19 cellular contexts compared by ENCODE assay signal in the genomic region with DNA sequence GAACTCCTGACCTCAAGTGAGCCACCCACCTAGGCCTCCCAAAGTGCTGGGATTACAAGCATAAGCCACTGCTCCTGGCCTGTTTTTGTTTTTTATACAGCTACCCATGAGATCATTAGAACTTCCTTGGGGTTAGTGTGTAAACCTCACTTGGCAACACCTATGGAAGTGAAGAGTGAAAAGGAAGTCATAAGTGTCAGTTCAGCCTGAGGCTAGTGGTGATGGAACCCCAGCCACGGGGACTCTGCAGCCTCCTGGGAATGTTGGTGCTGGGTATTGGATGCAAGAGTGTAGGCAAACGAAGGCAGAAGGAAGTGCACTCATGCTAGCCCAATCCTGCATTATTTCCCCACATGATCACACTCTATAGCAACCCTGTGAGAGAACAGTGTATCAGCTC. TPM values are rescaled to one million over a fixed set of nuclear protein-coding genes. Genes with fewer than 3 reads are reported as not detected.
A peak's percentile ranks its signal among the peaks of the same experiment; 100 is the strongest.
DNase-seq lines count a peak whose midpoint lies in the region; ATAC-seq, FAIRE-seq and TF ChIP-seq lines count a peak whose summit lies in the region.
"Had no signal": no experiment of that assay in that cellular context is flagged by ENCODE, and none has a peak within 500 bp of the region (broad histone marks: within the 10 kb centered on the region; RNA-seq: fewer than 3 reads in every experiment).

No MANE protein-coding gene starts in this region.

- no peak overlapping the region for H3K4me3 ChIP-seq in bronchial epithelial cell (ENCODE audit: low read depth, low read length)
- H3K4me3 ChIP-seq: ascending aorta, GM23338 had no signal

- H3K36me3 ChIP-seq in bronchial epithelial cell (ENCODE audit: control insufficient read depth, insufficient read depth, low read length) = no peaks in the 10 kb centered on the region
- H3K36me3 ChIP-seq: ascending aorta had no signal

- TF ChIP-seq CTCF in bronchial epithelial cell (IDR thresholded peaks at IDR 0.05; ENCODE audit: insufficient read depth, low read length, severe bottlenecking) (no peak), natural killer cell (IDR thresholded peaks at IDR 0.05) (no peak)

- H3K36me3 Mint-ChIP-seq in activated T-cell treated with anti-CD3 and anti-CD28 coated beads, Interleukin-2, amount 50 U/mL, for 24 hours (ENCODE audit: low read depth) = peaks cover 3% of the 10 kb centered on the region
- no peaks in the 10 kb centered on the region for H3K36me3 Mint-ChIP-seq in natural killer cell

- peak overlapping the region; percentile 82 for H3K27ac Mint-ChIP-seq in activated T-cell treated with anti-CD3 and anti-CD28 coated beads, Interleukin-2, amount 50 U/mL, for 24 hours
- H3K27ac Mint-ChIP-seq in natural killer cell = peak overlapping the region; percentile 81 to 84
- H3K27ac Mint-ChIP-seq: GM23338 had no signal

- H3K27me3 Mint-ChIP-seq in activated T-cell treated with anti-CD3 and anti-CD28 coated beads, Interleukin-2, amount 50 U/mL, for 24 hours = no peaks in the 10 kb centered on the region
- no peaks in the 10 kb centered on the region for H3K27me3 Mint-ChIP-seq in natural killer cell (ENCODE audit: low read depth in 2 of 2)

- H3K4me3 Mint-ChIP-seq in activated T-cell treated with anti-CD3 and anti-CD28 coated beads, Interleukin-2, amount 50 U/mL, for 24 hours = no peak overlapping the region
- peak overlapping the region; percentile 78 for H3K4me3 Mint-ChIP-seq in natural killer cell
- H3K4me3 Mint-ChIP-seq: GM23338 had no signal

- H3K9me3 Mint-ChIP-seq in activated T-cell treated with anti-CD3 and anti-CD28 coated beads, Interleukin-2, amount 50 U/mL, for 24 hours = no peaks in the 10 kb centered on the region
- H3K9me3 Mint-ChIP-seq in natural killer cell = no peaks in the 10 kb centered on the region
- H3K9me3 Mint-ChIP-seq: GM23338 had no signal

- intact Hi-C loops in natural killer cell (cut with micrococcal nuclease) = no loop called here

- H3K4me1 Mint-ChIP-seq in activated T-cell treated with anti-CD3 and anti-CD28 coated beads, Interleukin-2, amount 50 U/mL, for 24 hours (ENCODE audit: low read depth) = peaks cover 85% of the 10 kb centered on the region
- H3K4me1 Mint-ChIP-seq in natural killer cell = peaks cover 37 to 44% of the 10 kb centered on the region in 2 donors

- peak; percentile 63 to 73 (median 67) for ATAC-seq in natural killer cell
- no peak for ATAC-seq in HG03196 (IDR thresholded peaks at IDR 0.05; ENCODE audit: unreplicated experiment)
- ATAC-seq: GM23338, PC-3 had no signal

- FAIRE-seq in bronchial epithelial cell (lab: Jason Lieb, UNC) = no peak
- FAIRE-seq: GM18507, HTR-8/SVneo had no signal

- H3K27me3 ChIP-seq in bronchial epithelial cell (ENCODE audit: control insufficient read depth, insufficient read depth, low read length) = no peaks in the 10 kb centered on the region
- H3K27me3 ChIP-seq: ascending aorta had no signal

- DNase-seq in activated T-cell treated with anti-CD3 and anti-CD28 coated beads, Interleukin-2, amount 50 U/mL, for 24 hours = no peak
- no peak for DNase-seq in activated T-cell treated with anti-CD3 and anti-CD28 coated beads, Interleukin-2, amount 50 U/mL, for 1 hour
- DNase-seq in NCI-H69 (lab: John Stamatoyannopoulos, UW) = peak; percentile 62
- peak; percentile 57 for DNase-seq in bronchial epithelial cell (ENCODE audit: low read depth)
- DNase-seq in natural killer cell = no peak
- DNase-seq in NCI-H146 (lab: John Stamatoyannopoulos, UW) = no peak
- DNase-seq in nucleus accumbens (lab: John Stamatoyannopoulos, UW) = no peak
- DNase-seq: activated CD4-positive, CD25-positive, alpha-beta regulatory T cell treated with anti-CD3 and anti-CD28 coated beads, Interleukin-2, amount 50 U/mL, for 72 hours; hypothalamus; midbrain; NCI-H1417; NCI-H748 treated with DMSO at 0.1 percent for 48 hours; PC-3; T-helper 9 cell had no signal

RNA-seq across cellular contexts. Expression of gene FUCA2, which starts 33.6 kb away (rescaled TPM):
- total RNA-seq in bronchial epithelial cell (24.1 and 35.3 TPM in 2 replicates), natural killer cell (10 to 100 TPM; 10.5 to 15.5 (median 13.0) TPM)

Comparison
In these comparisons a context has a peak if more than half of its experiments do, and no peak if none do; other contexts are left out.
1. DNase-seq: peak in NCI-H69 (single experiment) and bronchial epithelial cell (single experiment); none in activated T-cell treated with anti-CD3 and anti-CD28 coated beads, Interleukin-2, amount 50 U/mL, for 24 hours (single experiment), activated T-cell treated with anti-CD3 and anti-CD28 coated beads, Interleukin-2, amount 50 U/mL, for 1 hour (single experiment), natural killer cell (single experiment), NCI-H146 (single experiment) and nucleus accumbens (0 of 56).